In genomic region chr6:43263314-43264178, GRCh38 we compare ENCODE assay signal across 8 cellular contexts. TPM values are rescaled to one million over a fixed set of nuclear protein-coding genes. Genes with fewer than 3 reads are reported as not detected.
A peak's percentile ranks its signal among the peaks of the same experiment; 100 is the strongest.
DNase-seq lines count a peak whose midpoint lies in the region; ATAC-seq, FAIRE-seq and TF ChIP-seq lines count a peak whose summit lies in the region.

No MANE protein-coding gene starts in this region.

- no peak overlapping the region for H3K4me3 ChIP-seq in A549
- H3K4me3 ChIP-seq in gastroesophageal sphincter, result no peak overlapping the region
- H3K4me3 ChIP-seq in parathyroid adenoma (ENCODE audit: low read depth, low read length), result no peak overlapping the region
- H3K4me3 ChIP-seq in upper lobe of left lung, result no peak overlapping the region

- peak; percentile 74 to 86 for DNase-seq in A549 (ENCODE audit: low read depth in 1 of 2, low spot score in 1 of 2)
- DNase-seq in HK-2 (ENCODE audit: unreplicated experiment), result peak; percentile 82
- peak; percentile 15 for DNase-seq in SHP77 treated with DMSO at 0.1 percent for 48 hours (lab: John Stamatoyannopoulos, UW)
- peak; percentile 28 for DNase-seq in activated gamma-delta T cell (lab: John Stamatoyannopoulos, UW)
- peak; percentile 70 to 73 for DNase-seq in upper lobe of left lung

- no peak overlapping the region for H2AFZ ChIP-seq in parathyroid adenoma

- H3K4me1 ChIP-seq in A549, result peaks cover 7% of the 10 kb centered on the region; the same call in 1 of the 3 replicates
- peaks cover 0 to 11% (median 0%) of the 10 kb centered on the region in 3 donors for H3K4me1 ChIP-seq in gastroesophageal sphincter
- peaks cover 4% of the 10 kb centered on the region for H3K4me1 ChIP-seq in parathyroid adenoma
- peaks cover 0 to 3% (median 0%) of the 10 kb centered on the region in 4 donors for H3K4me1 ChIP-seq in upper lobe of left lung

- no peak for FAIRE-seq in A549 (lab: Jason Lieb, UNC)

- no peaks in the 10 kb centered on the region for H3K79me2 ChIP-seq in parathyroid adenoma

- POLR2A ChIA-PET in A549 (lab: Yijun Ruan, JAX), result no interaction called here

- H3K27me3 ChIP-seq in gastroesophageal sphincter (peaks cover 8% of the 10 kb centered on the region), parathyroid adenoma (ENCODE audit: control insufficient read depth, insufficient read depth, low read length) (no peaks in the 10 kb centered on the region), upper lobe of left lung (no peaks in the 10 kb centered on the region)

- CTCF ChIA-PET in A549 (lab: Yijun Ruan, JAX), result interaction anchor here (0.6 to 5.1 kb wide), 32 partner anchors 9 to 243 kb away, joined by 3 to 38 read pairs (median 3); partner anchors contain the start of genes CRIP3 and DNPH1

- no peak overlapping the region for H3K9ac ChIP-seq in parathyroid adenoma

- TF ChIP-seq CTCF in A549 (IDR thresholded peaks at IDR 0.05) (peak; percentile 73), gastroesophageal sphincter (IDR thresholded peaks at IDR 0.05) (peak in 3 of 4 experiments; percentile 58 to 86 (median 74)), parathyroid adenoma (IDR thresholded peaks at IDR 0.05) (peak; percentile 81), upper lobe of left lung (IDR thresholded peaks at IDR 0.05) (peak; percentile 47 to 78 (median 71))

- no peak for TF ChIP-seq EP300 in A549 (IDR thresholded peaks at IDR 0.05)
- no peak for TF ChIP-seq EP300 in gastroesophageal sphincter (IDR thresholded peaks at IDR 0.05)
- no peak for TF ChIP-seq EP300 in upper lobe of left lung (IDR thresholded peaks at IDR 0.05)

- H3K27ac ChIP-seq in A549 (0 out of 6 replicates have a peak overlapping the region, but pooled peaks of 1 of the 2 experiments have one; percentile 28), gastroesophageal sphincter (no peak overlapping the region), parathyroid adenoma (no peak overlapping the region), upper lobe of left lung (no peak overlapping the region)

- no peaks in the 10 kb centered on the region for H3K36me3 ChIP-seq in gastroesophageal sphincter
- H3K36me3 ChIP-seq in parathyroid adenoma (ENCODE audit: control insufficient read depth, insufficient read depth, low read length), result no peaks in the 10 kb centered on the region
- H3K36me3 ChIP-seq in upper lobe of left lung, result no peaks in the 10 kb centered on the region

- peak; percentile 87 to 90 for TF ChIP-seq RAD21 in A549 (conservative IDR thresholded peaks at IDR 0.05 in 1 of 2, IDR thresholded peaks at IDR 0.05 in 1 of 2)

- WGBS in A549 (ENCODE audit: missing lambda C conversion rate), result 93% methylated on average over 5 of the region's 12 CpGs
- WGBS in gastroesophageal sphincter (ENCODE audit: low coverage in 1 of 2), 2 donors, result 13 to 89% methylated on average over 3 of the region's 12 CpGs
- WGBS in upper lobe of left lung, 2 donors, result 62 to 65% methylated on average over 10 to 12 of the region's 12 CpGs

- no peak for TF ChIP-seq POLR2A in A549 (IDR thresholded peaks at IDR 0.05; ENCODE audit: low read length)
- no peak for TF ChIP-seq POLR2A in gastroesophageal sphincter (IDR thresholded peaks at IDR 0.05)
- TF ChIP-seq POLR2A in upper lobe of left lung (IDR thresholded peaks at IDR 0.05), result no peak

- H3K4me2 ChIP-seq in A549 (no peak overlapping the region), parathyroid adenoma (ENCODE audit: low read length) (no peak overlapping the region)

- ATAC-seq in A549 (peak; percentile 96 to 98), GM18861 (IDR thresholded peaks at IDR 0.05; ENCODE audit: unreplicated experiment) (peak; percentile 49), gastroesophageal sphincter (peak; percentile 78), upper lobe of left lung (ENCODE audit: low FRiP score in 2 of 2) (peak; percentile 68 to 80)

- H3K9me3 ChIP-seq in A549, result no peaks in the 10 kb centered on the region
- H3K9me3 ChIP-seq in gastroesophageal sphincter, result no peaks in the 10 kb centered on the region
- no peaks in the 10 kb centered on the region for H3K9me3 ChIP-seq in parathyroid adenoma (ENCODE audit: control insufficient read depth, low read length)
- no peaks in the 10 kb centered on the region for H3K9me3 ChIP-seq in upper lobe of left lung

TF ChIP-seq in A549, 52 proteins besides CTCF, POLR2A, EP300 and RAD21:
- TF ChIP-seq SMC3 (IDR thresholded peaks at IDR 0.05) (peak; percentile 78), RNF2 (IDR thresholded peaks at IDR 0.05; ENCODE audit: borderline replicate concordance, low read depth) (no peak)

RNA-seq across cellular contexts. Expression of gene TTBK1, which starts 20.3 kb away (rescaled TPM):
- polyA plus RNA-seq in A549 (2011; rRNA removed) (0.03 TPM in 1 of 2 replicates, not detected in the other), A549 (2017; fragmentation: RNase III; extraction: RNeasy Plus Mini Kit Qiagen cat#74134 plus additional on column Dnase treatment) (0.04 to 0.05 TPM (median 0.04 TPM) in 3 replicates)
- 0.04 and 0.05 TPM in 2 replicates for polyA plus RNA-seq in A549 (2012; cell fraction: cytosol; rRNA removed)
- 0.09 and 0.10 TPM in 2 replicates for polyA plus RNA-seq in A549 (2012; cell fraction: nucleus; rRNA removed)
- polyA minus RNA-seq in A549 (2011; rRNA and poly(A)+ RNA removed), result 0.04 and 0.10 TPM in 2 replicates
- total RNA-seq in gastroesophageal sphincter (under 1 TPM in 2 of 4 donors, not detected in 2; 0.08 to 0.20 TPM), upper lobe of left lung (under 1 TPM in 4 of 6 donors, not detected in 2; 0.06 to 0.20 (median 0.11) TPM)

RNA-seq across cellular contexts. Expression of gene DNPH1, which starts 34.3 kb away (rescaled TPM):
- 51.4 and 63.2 TPM in 2 replicates for polyA plus RNA-seq in A549 (2011; rRNA removed)
- 217 and 240 TPM in 2 replicates for polyA plus RNA-seq in A549 (2012; cell fraction: cytosol; rRNA removed)
- 158 TPM in 2 replicates for polyA plus RNA-seq in A549 (2012; cell fraction: nucleus; rRNA removed)
- 77.5 to 82.0 TPM (median 80.2 TPM) in 3 replicates for polyA plus RNA-seq in A549 (2017; fragmentation: RNase III; extraction: RNeasy Plus Mini Kit Qiagen cat#74134 plus additional on column Dnase treatment)
- 13.6 and 14.4 TPM in 2 replicates for polyA minus RNA-seq in A549 (2011; rRNA and poly(A)+ RNA removed)
- 10 to 100 TPM; 66.5 to 95.0 (median 86.6) TPM for total RNA-seq in gastroesophageal sphincter
- 10 to 100 TPM; 15.7 to 63.4 (median 44.4) TPM for total RNA-seq in upper lobe of left lung

RNA-seq across cellular contexts. Expression of gene SLC22A7, which starts 34.5 kb away (rescaled TPM):
- polyA plus RNA-seq in A549 (2011; rRNA removed), result not detected in 2 replicates
- not detected in 2 replicates for polyA plus RNA-seq in A549 (2012; cell fraction: cytosol; rRNA removed)
- not detected in 2 replicates for polyA plus RNA-seq in A549 (2012; cell fraction: nucleus; rRNA removed)
- polyA plus RNA-seq in A549 (2017; fragmentation: RNase III; extraction: RNeasy Plus Mini Kit Qiagen cat#74134 plus additional on column Dnase treatment), result not detected in 3 replicates
- polyA minus RNA-seq in A549 (2011; rRNA and poly(A)+ RNA removed), result not detected in 2 replicates
- not detected for total RNA-seq in gastroesophageal sphincter
- not detected for total RNA-seq in upper lobe of left lung

RNA-seq across cellular contexts. Expression of gene CRIP3, which starts 45.1 kb away (rescaled TPM):
- polyA plus RNA-seq in A549 (2011; rRNA removed) (1.3 and 2.6 TPM in 2 replicates), A549 (2017; fragmentation: RNase III; extraction: RNeasy Plus Mini Kit Qiagen cat#74134 plus additional on column Dnase treatment) (2.1 to 2.8 TPM (median 2.4 TPM) in 3 replicates)
- polyA plus RNA-seq in A549 (2012; cell fraction: cytosol; rRNA removed), result 0.70 and 0.74 TPM in 2 replicates
- 1.8 and 2.4 TPM in 2 replicates for polyA plus RNA-seq in A549 (2012; cell fraction: nucleus; rRNA removed)
- 1.8 and 2.9 TPM in 2 replicates for polyA minus RNA-seq in A549 (2011; rRNA and poly(A)+ RNA removed)
- total RNA-seq in gastroesophageal sphincter (not detected), upper lobe of left lung (1 to 10 TPM in 1 of 6 donors, not detected in 5; 1.5 TPM)

Comparison
In these comparisons a context has a peak if more than half of its experiments do, and no peak if none do; other contexts are left out.
1. DNase-seq: peak in every context shown above with its lines; median percentile 82 in HK-2; 80 in A549; 72 in upper lobe of left lung; 28 in activated gamma-delta T cell; 15 in SHP77 treated with DMSO at 0.1 percent for 48 hours.